ENCODE assay signal across 17 cellular contexts in the genomic region with DNA sequence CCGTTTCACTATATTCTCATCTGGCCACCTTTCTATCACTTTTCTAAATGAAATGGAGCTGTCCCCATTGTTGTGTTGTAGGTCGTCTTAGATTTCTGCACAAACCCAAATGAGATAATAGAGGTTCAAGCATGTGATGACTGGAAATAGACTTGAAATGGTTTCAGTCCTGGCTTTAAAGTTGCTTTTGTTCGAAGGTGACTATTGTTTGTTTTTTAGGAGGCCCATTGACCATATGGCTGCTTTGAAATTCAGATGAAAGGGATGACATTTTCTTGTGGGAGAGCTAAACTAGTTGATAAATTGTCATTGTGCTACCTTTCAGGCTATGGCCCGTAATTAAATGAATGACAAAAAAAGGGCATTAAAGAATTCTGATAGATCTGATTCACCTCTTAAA.
"Had no signal": no experiment of that assay in that cellular context is flagged by ENCODE, and none has a peak within 500 bp of the region (broad histone marks: within the 10 kb centered on the region; RNA-seq: fewer than 3 reads in every experiment).

No MANE protein-coding gene starts in this region.

- H3K9me3 ChIP-seq: MG63, SK-N-SH had no signal

- H3K36me3 ChIP-seq: MG63 had no signal

- DNase-seq: IMR-90, Karpas-422, KG1, MG63, NCI-H1092, NCI-H1105 treated with DMSO at 0.1 percent for 48 hours, NCI-H187, NCI-H2029, NCI-H2081 treated with DMSO at 0.1 percent for 48 hours, NCI-H2227 treated with DMSO at 0.1 percent for 48 hours, NCI-H524, NCI-H526 treated with DMSO at 0.1 percent for 48 hours, NCI-H774, RPMI8226, SHP77, SK-N-SH, SW 1271 had no signal

- H3K4me3 ChIP-seq: MG63 had no signal

- H3K9me2 ChIP-seq: SK-N-SH had no signal

- H3K4me2 ChIP-seq: SK-N-SH had no signal

- H3K27me3 ChIP-seq: MG63 had no signal
